ENCODE assay signal across 18 cellular contexts in the genomic region with DNA sequence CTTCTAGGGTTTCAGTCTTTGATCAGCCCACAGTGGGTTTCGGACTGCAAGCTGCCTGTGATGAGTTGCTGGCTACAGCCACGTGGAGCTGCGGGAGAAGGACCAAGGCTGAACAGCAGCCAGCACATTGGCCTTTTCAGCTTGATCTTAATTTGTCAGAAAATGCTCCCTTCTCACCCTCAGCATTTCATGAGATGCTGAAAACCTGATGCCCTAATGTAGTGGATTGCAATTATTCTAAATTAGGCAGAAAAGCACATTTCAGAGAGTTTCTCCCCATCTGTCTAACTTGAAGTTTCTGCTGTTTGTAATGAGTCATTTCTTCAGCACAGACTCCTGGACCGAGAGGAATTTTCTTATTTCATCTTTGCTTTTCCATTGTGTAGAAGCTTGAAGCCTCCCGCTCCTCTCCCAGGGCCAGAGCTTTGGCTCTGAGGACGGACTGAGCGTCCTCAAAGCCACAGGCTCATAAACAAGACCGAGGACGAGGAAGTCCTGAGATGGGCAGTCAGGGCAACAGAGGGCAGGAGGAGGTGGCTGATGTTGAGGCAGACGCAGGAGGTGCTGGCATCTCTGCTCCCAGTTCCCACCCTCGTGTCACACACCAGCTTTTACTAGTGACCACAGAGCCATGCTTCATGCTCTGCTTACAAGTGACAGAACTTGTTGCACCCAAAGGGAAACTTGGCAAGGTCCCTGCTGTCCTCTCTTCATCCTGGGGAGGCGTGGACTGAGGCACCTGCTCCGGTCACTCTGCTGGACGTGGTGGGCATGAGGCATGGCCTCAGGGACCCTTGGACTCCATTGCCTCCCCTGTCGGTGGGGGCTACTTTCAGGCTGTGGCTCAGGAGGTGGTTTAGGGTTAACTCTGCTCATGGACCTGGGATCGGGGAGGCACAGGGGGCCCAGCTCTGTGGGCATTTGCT.
DNase-seq lines count a peak whose midpoint lies in the region; ATAC-seq and TF ChIP-seq lines count a peak whose summit lies in the region.
"Had no signal": no experiment of that assay in that cellular context is flagged by ENCODE, and none has a peak within 500 bp of the region (broad histone marks: within the 10 kb centered on the region; RNA-seq: fewer than 3 reads in every experiment).

No MANE protein-coding gene starts in this region.

- intact Hi-C loops in naive thymus-derived CD4-positive, alpha-beta T cell (cut with micrococcal nuclease): no loop called here

- no peaks in the 10 kb centered on the region for H3K9me3 ChIP-seq in gastroesophageal sphincter
- no peaks in the 10 kb centered on the region for H3K9me3 ChIP-seq in naive thymus-derived CD4-positive, alpha-beta T cell (ENCODE audit: control insufficient read depth in 2 of 3, low read length in 3 of 3)
- H3K9me3 ChIP-seq: HAP-1 had no signal

- DNase-seq in AG08396 (ENCODE audit: low spot score) (peak; percentile 25), MV-4-11 (lab: John Stamatoyannopoulos, UW) (peak; percentile 44), NCI-H1436 treated with DMSO at 0.1 percent for 48 hours (lab: John Stamatoyannopoulos, UW) (no peak)
- DNase-seq in naive thymus-derived CD4-positive, alpha-beta T cell: no peak
- no peak for DNase-seq in activated naive CD4-positive, alpha-beta T cell treated with Interleukin-2 at 50 U/mL for 16 hours
- DNase-seq: activated CD8-positive, alpha-beta memory T cell treated with anti-CD3 and anti-CD28 coated beads, Interleukin-2, amount 10 ng/mL, durations not matched to agents 7 days and 5 days; activated gamma-delta T cell treated with Interleukin-2 at 50 U/mL for 16 hours; DMS 273 treated with DMSO at 0.1 percent for 48 hours; NCI-H187 treated with DMSO at 0.1 percent for 48 hours; NCI-H526; stimulated activated naive B cell treated with anti-CD40 and anti-IgM and Interleukin-4, amounts not matched to agents 10 μg/mL and 1 μg/mL and 100 μg/mL, for 72 hours; T-helper 1 cell had no signal

- TF ChIP-seq EP300 in gastroesophageal sphincter (IDR thresholded peaks at IDR 0.05): no peak

- TF ChIP-seq POLR2A in gastroesophageal sphincter (IDR thresholded peaks at IDR 0.05): no peak
- TF ChIP-seq POLR2A in GM18505 (IDR thresholded peaks at IDR 0.05; ENCODE audit: borderline replicate concordance, extremely low read depth, insufficient read depth, insufficient read length): no peak

- H3K4me1 ChIP-seq in gastroesophageal sphincter: peaks cover 0 to 22% (median 15%) of the 10 kb centered on the region in 3 donors
- H3K4me1 ChIP-seq in naive thymus-derived CD4-positive, alpha-beta T cell (ENCODE audit: control insufficient read depth in 2 of 2, insufficient read depth in 2 of 2, low read length in 2 of 2): no peaks in the 10 kb centered on the region
- H3K4me1 ChIP-seq: HAP-1 had no signal

- no peak overlapping the region for H3K4me3 ChIP-seq in gastroesophageal sphincter
- no peak overlapping the region for H3K4me3 ChIP-seq in naive thymus-derived CD4-positive, alpha-beta T cell (ENCODE audit: low read length)
- H3K4me3 ChIP-seq: HAP-1 had no signal

- H3K27me3 Mint-ChIP-seq in naive thymus-derived CD4-positive, alpha-beta T cell: peaks cover 0 to 5% (median under 1%) of the 10 kb centered on the region in 5 donors

- ATAC-seq in gastroesophageal sphincter (peak; percentile 14), GM18870 (IDR thresholded peaks at IDR 0.05; ENCODE audit: unreplicated experiment) (no peak), GM18505 (IDR thresholded peaks at IDR 0.05; ENCODE audit: unreplicated experiment) (no peak)
- peak; percentile 29 for ATAC-seq in naive thymus-derived CD4-positive, alpha-beta T cell
- ATAC-seq: activated CD8-positive, alpha-beta memory T cell treated with anti-CD3 and anti-CD28 coated beads, Interleukin-2, amount 10 ng/mL, durations not matched to agents 7 days and 5 days; naive thymus-derived CD8-positive, alpha-beta T cell; stimulated activated naive B cell treated with anti-CD40 and anti-IgM and Interleukin-4, amounts not matched to agents 10 μg/mL and 1 μg/mL and 100 μg/mL, for 72 hours had no signal

- POLR2A ChIA-PET in naive thymus-derived CD4-positive, alpha-beta T cell (lab: Charles Lee): no interaction called here

- no peaks in the 10 kb centered on the region for H3K27me3 ChIP-seq in gastroesophageal sphincter
- no peaks in the 10 kb centered on the region for H3K27me3 ChIP-seq in naive thymus-derived CD4-positive, alpha-beta T cell (ENCODE audit: control insufficient read depth in 2 of 2, insufficient read depth in 2 of 2, low read length in 2 of 2)

- no peaks in the 10 kb centered on the region for H3K36me3 ChIP-seq in gastroesophageal sphincter
- H3K36me3 ChIP-seq in naive thymus-derived CD4-positive, alpha-beta T cell (ENCODE audit: control insufficient read depth in 2 of 3, insufficient read depth in 3 of 3, low read length in 3 of 3): no peaks in the 10 kb centered on the region
- H3K36me3 ChIP-seq: HAP-1 had no signal

- H3K27ac Mint-ChIP-seq in naive thymus-derived CD4-positive, alpha-beta T cell: no peak overlapping the region
- H3K27ac Mint-ChIP-seq: activated CD8-positive, alpha-beta memory T cell treated with anti-CD3 and anti-CD28 coated beads, Interleukin-2, amount 10 ng/mL, durations not matched to agents 7 days and 5 days; naive thymus-derived CD8-positive, alpha-beta T cell; stimulated activated naive B cell treated with anti-CD40 and anti-IgM and Interleukin-4, amounts not matched to agents 10 μg/mL and 1 μg/mL and 100 μg/mL, for 72 hours had no signal

- CTCF ChIA-PET in naive thymus-derived CD4-positive, alpha-beta T cell (lab: Charles Lee): no interaction called here

- peak overlapping the region in 2 of 4 donors; percentile 36 to 48 for H3K27ac ChIP-seq in gastroesophageal sphincter
- H3K27ac ChIP-seq in naive thymus-derived CD4-positive, alpha-beta T cell (ENCODE audit: low read depth, low read length): no peak overlapping the region

- H3K36me3 Mint-ChIP-seq in naive thymus-derived CD4-positive, alpha-beta T cell: no peaks in the 10 kb centered on the region
- H3K36me3 Mint-ChIP-seq: activated CD8-positive, alpha-beta memory T cell treated with anti-CD3 and anti-CD28 coated beads, Interleukin-2, amount 10 ng/mL, durations not matched to agents 7 days and 5 days; brain; naive thymus-derived CD8-positive, alpha-beta T cell; stimulated activated naive B cell treated with anti-CD40 and anti-IgM and Interleukin-4, amounts not matched to agents 10 μg/mL and 1 μg/mL and 100 μg/mL, for 72 hours had no signal

- H3K4me1 Mint-ChIP-seq in naive thymus-derived CD4-positive, alpha-beta T cell: peaks cover 0 to 9% (median 0%) of the 10 kb centered on the region in 7 donors
- H3K4me1 Mint-ChIP-seq: activated CD8-positive, alpha-beta memory T cell treated with anti-CD3 and anti-CD28 coated beads, Interleukin-2, amount 10 ng/mL, durations not matched to agents 7 days and 5 days had no signal

- no peak for TF ChIP-seq CTCF in gastroesophageal sphincter (IDR thresholded peaks at IDR 0.05)

- WGBS in gastroesophageal sphincter (ENCODE audit: low coverage in 1 of 2), 2 donors: 33 to 68% methylated on average over 3 to 5 of the region's 16 CpGs

- H3K9me3 Mint-ChIP-seq in naive thymus-derived CD4-positive, alpha-beta T cell: peaks cover 0 to 4% (median 0%) of the 10 kb centered on the region in 11 donors
- H3K9me3 Mint-ChIP-seq: naive thymus-derived CD8-positive, alpha-beta T cell had no signal

- no peak overlapping the region for H3K4me3 Mint-ChIP-seq in naive thymus-derived CD4-positive, alpha-beta T cell
- H3K4me3 Mint-ChIP-seq: activated CD8-positive, alpha-beta memory T cell treated with anti-CD3 and anti-CD28 coated beads, Interleukin-2, amount 10 ng/mL, durations not matched to agents 7 days and 5 days; brain; naive thymus-derived CD8-positive, alpha-beta T cell; stimulated activated naive B cell treated with anti-CD40 and anti-IgM and Interleukin-4, amounts not matched to agents 10 μg/mL and 1 μg/mL and 100 μg/mL, for 72 hours had no signal

Comparison
In these comparisons a context has a peak if more than half of its experiments do, and no peak if none do; other contexts are left out.
1. DNase-seq: peak in AG08396 (single experiment) and MV-4-11 (single experiment); none in naive thymus-derived CD4-positive, alpha-beta T cell (0 of 9), activated naive CD4-positive, alpha-beta T cell treated with Interleukin-2 at 50 U/mL for 16 hours (single experiment) and NCI-H1436 treated with DMSO at 0.1 percent for 48 hours (single experiment).
2. ATAC-seq: peak in gastroesophageal sphincter (single experiment) and naive thymus-derived CD4-positive, alpha-beta T cell (single experiment); none in GM18870 (single experiment) and GM18505 (single experiment).